In genomic region chr20:57258055-57258454, GRCh38 we compare ENCODE assay signal across 21 cellular contexts. TPM values are rescaled to one million over a fixed set of nuclear protein-coding genes. Genes with fewer than 3 reads are reported as not detected.
DNase-seq lines count a peak whose midpoint lies in the region; ATAC-seq and TF ChIP-seq lines count a peak whose summit lies in the region.
"Had no signal": no experiment of that assay in that cellular context is flagged by ENCODE, and none has a peak within 500 bp of the region (broad histone marks: within the 10 kb centered on the region; RNA-seq: fewer than 3 reads in every experiment).

No MANE protein-coding gene starts in this region.

- H3K9me3 Mint-ChIP-seq in osteocyte (ENCODE audit: unreplicated experiment), result no peaks in the 10 kb centered on the region
- H3K9me3 Mint-ChIP-seq: stimulated activated naive B cell treated with anti-CD40 and anti-IgM and Interleukin-4, amounts not matched to agents 10 μg/mL and 1 μg/mL and 100 μg/mL, for 72 hours; T-cell had no signal

- TF ChIP-seq CTCF in lower leg skin (IDR thresholded peaks at IDR 0.05) (no peak), osteocyte (IDR thresholded peaks at IDR 0.05) (no peak)

- H3K36me3 Mint-ChIP-seq in osteocyte (ENCODE audit: unreplicated experiment), result no peaks in the 10 kb centered on the region
- H3K36me3 Mint-ChIP-seq: stimulated activated naive B cell treated with anti-CD40 and anti-IgM and Interleukin-4, amounts not matched to agents 10 μg/mL and 1 μg/mL and 100 μg/mL, for 72 hours; T-cell had no signal

- no peak for TF ChIP-seq POLR2A in lower leg skin (IDR thresholded peaks at IDR 0.05)

- H3K27ac Mint-ChIP-seq in osteocyte (ENCODE audit: unreplicated experiment), result no peak overlapping the region
- H3K27ac Mint-ChIP-seq: stimulated activated naive B cell treated with anti-CD40 and anti-IgM and Interleukin-4, amounts not matched to agents 10 μg/mL and 1 μg/mL and 100 μg/mL, for 72 hours; T-cell had no signal

- peaks cover 79% of the 10 kb centered on the region for H3K27me3 Mint-ChIP-seq in osteocyte (ENCODE audit: unreplicated experiment)

- no peak for ATAC-seq in HG02852 (IDR thresholded peaks at IDR 0.05; ENCODE audit: unreplicated experiment)
- ATAC-seq: A549; HCT116; pancreas; stimulated activated naive B cell treated with anti-CD40 and anti-IgM and Interleukin-4, amounts not matched to agents 10 μg/mL and 1 μg/mL and 100 μg/mL, for 72 hours; T-cell had no signal

- no peaks in the 10 kb centered on the region for H3K4me1 Mint-ChIP-seq in osteocyte (ENCODE audit: unreplicated experiment)
- H3K4me1 Mint-ChIP-seq: T-cell had no signal

- WGBS in lower leg skin, 2 donors, result 24 to 35% methylated on average over 7 of the region's 7 CpGs

- DNase-seq in NCI-H2081 (lab: John Stamatoyannopoulos, UW), result peak; percentile 14 to 20
- no peak for DNase-seq in NCI-H2081 treated with DMSO at 0.1 percent for 48 hours (lab: John Stamatoyannopoulos, UW)
- peak; percentile 77 for DNase-seq in NCI-H526 treated with DMSO at 0.1 percent for 48 hours (lab: John Stamatoyannopoulos, UW)
- peak; percentile 69 for DNase-seq in globus pallidus (ENCODE audit: low spot score)
- peak; percentile 62 for DNase-seq in superior temporal gyrus (ENCODE audit: extremely low spot score)
- DNase-seq in lower leg skin (ENCODE audit: low spot score in 2 of 2), result no peak
- DNase-seq in osteocyte (ENCODE audit: extremely low spot score, unreplicated experiment), result no peak
- DNase-seq: activated CD8-positive, alpha-beta memory T cell treated with anti-CD3 and anti-CD28 coated beads for 24 hours; activated effector memory CD4-positive, alpha-beta T cell treated with Interleukin-2 at 50 U/mL for 16 hours; aorta; colonic mucosa; GF-D8; pancreas; Peyer's patch; spleen; stimulated activated naive B cell treated with anti-CD40 and anti-IgM and Interleukin-4, amounts not matched to agents 10 μg/mL and 1 μg/mL and 100 μg/mL, for 72 hours; T-cell had no signal

- intact Hi-C loops in lower leg skin (cut with DNase I; ENCODE audit: low total_unique reads), result no loop called here

- H3K4me3 ChIP-seq in lower leg skin (ENCODE audit: low read depth, poor library complexity, severe bottlenecking), result no peak overlapping the region
- H3K4me3 ChIP-seq: A549, colonic mucosa, pancreas, Peyer's patch, spleen had no signal

- H3K4me3 Mint-ChIP-seq in osteocyte (ENCODE audit: unreplicated experiment), result no peak overlapping the region
- H3K4me3 Mint-ChIP-seq: stimulated activated naive B cell treated with anti-CD40 and anti-IgM and Interleukin-4, amounts not matched to agents 10 μg/mL and 1 μg/mL and 100 μg/mL, for 72 hours; T-cell had no signal

RNA-seq across cellular contexts. Expression of gene BMP7, which starts 8.4 kb away (rescaled TPM):
- 10 to 100 TPM; 40.5 to 66.3 (median 46.8) TPM for total RNA-seq in lower leg skin
- total RNA-seq in osteocyte, result not detected in 2 replicates
- total RNA-seq: glomerular endothelial cell, T-cell had no signal

Comparison
In these comparisons a context has a peak if more than half of its experiments do, and no peak if none do; other contexts are left out.
1. DNase-seq: peak in NCI-H2081 (2 of 2), NCI-H526 treated with DMSO at 0.1 percent for 48 hours (single experiment), globus pallidus (single experiment) and superior temporal gyrus (single experiment); none in NCI-H2081 treated with DMSO at 0.1 percent for 48 hours (single experiment), lower leg skin (0 of 2) and osteocyte (single experiment).
2. RNA of gene BMP7, which starts 8.4 kb away (total RNA-seq): 40.5 to 66.3 TPM in lower leg skin; not detected in osteocyte; every median in the first group is over 10 times any median in the second.